In genomic region chr1:21024918-21025317, GRCh38 we compare ENCODE assay signal across 28 cellular contexts.
A peak's percentile ranks its signal among the peaks of the same experiment; 100 is the strongest.
DNase-seq lines count a peak whose midpoint lies in the region; ATAC-seq, FAIRE-seq and TF ChIP-seq lines count a peak whose summit lies in the region.
"Had no signal": no experiment of that assay in that cellular context is flagged by ENCODE, and none has a peak within 500 bp of the region (broad histone marks: within the 10 kb centered on the region; RNA-seq: fewer than 3 reads in every experiment).

No MANE protein-coding gene starts in this region.

- H3K27me3 ChIP-seq in H1 (replicated peaks in 1 of 4; ENCODE audit: control insufficient read depth in 3 of 4, extremely low read depth in 1 of 4, insufficient read depth in 3 of 4, low read length in 3 of 4) = no peaks in the 10 kb centered on the region
- H3K27me3 ChIP-seq: BLaER1, brain microvascular endothelial cell, transverse colon had no signal

- H3K4me1 Mint-ChIP-seq in neural crest cell = peaks cover 21% of the 10 kb centered on the region

- H2BK20ac ChIP-seq in H1 (ENCODE audit: low read length) = no peak overlapping the region

- H3K9ac ChIP-seq in H1 (replicated peaks in 1 of 4; ENCODE audit: extremely low read depth in 1 of 4, low read depth in 3 of 4, low read length in 3 of 4) = no peak overlapping the region
- H3K9ac ChIP-seq: BLaER1 had no signal

- no peak overlapping the region for H2BK5ac ChIP-seq in H1 (ENCODE audit: low read depth, low read length)

- no peaks in the 10 kb centered on the region; the same call in 1 of the 2 replicates for H3K79me1 ChIP-seq in H1 (ENCODE audit: low read depth, low read length)

- no peaks in the 10 kb centered on the region for H3K4me1 ChIP-seq in H1 (replicated peaks in 1 of 4; ENCODE audit: control insufficient read depth in 3 of 4, insufficient read depth in 4 of 4, low read length in 3 of 4)

- TF ChIP-seq CTCF in 22Rv1 (IDR thresholded peaks at IDR 0.05) = no peak
- TF ChIP-seq CTCF in H1 (IDR thresholded peaks at IDR 0.05; ENCODE audit: control extremely low read depth in 1 of 3, insufficient read depth in 1 of 3, low read depth in 1 of 3, low read length in 3 of 3) = no peak
- no peak for TF ChIP-seq CTCF in neural crest cell (conservative IDR thresholded peaks at IDR 0.05)

- no peak overlapping the region for H4K5ac ChIP-seq in H1 (ENCODE audit: insufficient read length, low read depth, low read length)

- no peak for TF ChIP-seq EP300 in H1 (IDR thresholded peaks at IDR 0.05; ENCODE audit: borderline replicate concordance in 1 of 2, low read depth in 2 of 2, low read length in 2 of 2)

- TF ChIP-seq RAD21 in H1 (IDR thresholded peaks at IDR 0.05 in 1 of 2, conservative IDR thresholded peaks at IDR 0.05 in 1 of 2; ENCODE audit: low read depth in 2 of 2, low read length in 2 of 2) = no peak

- H4K20me1 ChIP-seq in H1 (replicated peaks in 1 of 2; ENCODE audit: control insufficient read depth in 1 of 2, insufficient read depth in 2 of 2, low read length in 2 of 2) = peaks cover 0 to 1% of the 10 kb centered on the region in 2 experiments

- POLR2A ChIA-PET in H1 (lab: Charles Lee; ENCODE audit: partially characterized antibody) = no interaction called here

- no peak overlapping the region for H3K14ac ChIP-seq in H1 (ENCODE audit: insufficient read length)

- WGBS in H1 (ENCODE audit: extremely low coverage in 1 of 2, insufficient coverage in 1 of 2, insufficient read length in 1 of 2, insufficient replicate concordance in 2 of 2, low coverage in 1 of 2, low lambda C conversion rate in 2 of 2, missing lambda C conversion rate in 1 of 2), 2 experiments = 91% methylated on average over 4 of the region's 4 CpGs; no CpG with 5 or more reads in 1 of the 2 experiments

- H3K9me3 Mint-ChIP-seq in neural crest cell = peaks cover 2% of the 10 kb centered on the region
- H3K9me3 Mint-ChIP-seq: stimulated activated naive CD8-positive, alpha-beta T cell treated with anti-CD3 and anti-CD28 coated beads, Interleukin-15, amount 100 ng/mL, for 72 hours had no signal

- H2AK5ac ChIP-seq in H1 (ENCODE audit: low read depth, low read length) = no peak overlapping the region

- no peak overlapping the region for H4K91ac ChIP-seq in H1 (replicated peaks; ENCODE audit: insufficient read length, low read length)

- DNase-seq in NCI-H69 (lab: John Stamatoyannopoulos, UW) (peak; percentile 19), H1 (ENCODE audit: low read depth in 1 of 2, low spot score in 2 of 2) (no peak), neural crest cell (ENCODE audit: low read depth, low spot score) (no peak), KBM-7 (no peak), NCI-H2081 treated with DMSO at 0.1 percent for 48 hours (lab: John Stamatoyannopoulos, UW) (no peak)
- DNase-seq: ACHN; activated CD4-positive, alpha-beta T cell treated with anti-CD3 and anti-CD28 coated beads, Interleukin-2, amount 50 U/mL, for 4 hours; activated CD8-positive, alpha-beta memory T cell treated with anti-CD3 and anti-CD28 coated beads, Interleukin-2, amount 50 U/mL, for 48 hours; activated effector memory CD4-positive, alpha-beta T cell treated with Interleukin-2 at 50 U/mL for 16 hours; brain microvascular endothelial cell; Calu3; DND-41; effector CD4-positive, alpha-beta T cell; foreskin melanocyte; hypothalamus; NCI-H1105 treated with DMSO at 0.1 percent for 48 hours; NCI-H2029 treated with DMSO at 0.1 percent for 48 hours; NCI-H226; NCI-H774; stimulated activated naive CD8-positive, alpha-beta T cell treated with anti-CD3 and anti-CD28 coated beads, Interleukin-15, amount 100 ng/mL, for 72 hours; transverse colon had no signal

- H3K27ac Mint-ChIP-seq in neural crest cell (ENCODE audit: unreplicated experiment) = peak overlapping the region; percentile 2
- H3K27ac Mint-ChIP-seq: stimulated activated naive CD8-positive, alpha-beta T cell treated with anti-CD3 and anti-CD28 coated beads, Interleukin-15, amount 100 ng/mL, for 72 hours; WTC11 had no signal

- no peak overlapping the region for H3K4ac ChIP-seq in H1 (replicated peaks; ENCODE audit: insufficient read length, low read depth, low read length)

- peak overlapping the region; percentile 22 for H2BK120ac ChIP-seq in H1 (replicated peaks; ENCODE audit: low read depth, low read length)

- H3K79me2 ChIP-seq in H1 (ENCODE audit: control insufficient read depth in 1 of 2, insufficient read depth in 2 of 2, low read length in 2 of 2) = peaks cover 0 to 43% of the 10 kb centered on the region in 2 experiments; a peak in 2 of 4 replicates

- TF ChIP-seq POLR2A in H1 (IDR thresholded peaks at IDR 0.05; ENCODE audit: control extremely low read depth in 1 of 2, low read depth in 2 of 2, low read length in 2 of 2) = no peak

- no peak overlapping the region for H4K8ac ChIP-seq in H1 (ENCODE audit: extremely low read depth, insufficient read depth, low read length)

- no peak overlapping the region for H3K56ac ChIP-seq in H1 (replicated peaks; ENCODE audit: insufficient read length, low read depth, low read length)

- in situ Hi-C loops in KBM-7 (cut with MboI; ENCODE audit: low pct_unique_long_range_greater_than_20kb, low sequenced_read_pairs) = no loop called here

- H2BK15ac ChIP-seq in H1 (ENCODE audit: low read length) = no peak overlapping the region

- ATAC-seq in HG02588 (IDR thresholded peaks at IDR 0.05; ENCODE audit: unreplicated experiment) (no peak), GM18873 (IDR thresholded peaks at IDR 0.05; ENCODE audit: low FRiP score, unreplicated experiment) (no peak)
- ATAC-seq: stimulated activated naive CD8-positive, alpha-beta T cell treated with anti-CD3 and anti-CD28 coated beads, Interleukin-15, amount 100 ng/mL, for 72 hours; WTC11 had no signal

- H3K9me3 ChIP-seq in H1 (ENCODE audit: insufficient read depth in 2 of 2, low read depth in 1 of 2, low read length in 1 of 2) = peaks cover 0 to 12% of the 10 kb centered on the region in 2 experiments; a peak in 1 of 4 replicates
- H3K9me3 ChIP-seq: transverse colon had no signal

- no peak for FAIRE-seq in H1 (lab: Jason Lieb, UNC)

- no peak overlapping the region for H2AFZ ChIP-seq in H1 (ENCODE audit: low read length)

- H3K27me3 Mint-ChIP-seq in neural crest cell (ENCODE audit: low read depth) = no peaks in the 10 kb centered on the region
- H3K27me3 Mint-ChIP-seq: IgD-negative memory B cell; stimulated activated naive CD8-positive, alpha-beta T cell treated with anti-CD3 and anti-CD28 coated beads, Interleukin-15, amount 100 ng/mL, for 72 hours had no signal

- H3K4me3 Mint-ChIP-seq in neural crest cell = no peak overlapping the region
- H3K4me3 Mint-ChIP-seq: IgD-negative memory B cell; stimulated activated naive CD8-positive, alpha-beta T cell treated with anti-CD3 and anti-CD28 coated beads, Interleukin-15, amount 100 ng/mL, for 72 hours; WTC11 had no signal

- H3K36me3 Mint-ChIP-seq in neural crest cell (ENCODE audit: low read depth) = peaks cover 22% of the 10 kb centered on the region

- CTCF ChIA-PET in H1 (lab: Charles Lee; ENCODE audit: partially characterized antibody) = no interaction called here

- peaks cover 0 to 4% (median 0%) of the 10 kb centered on the region in 4 experiments; a peak in 2 of 8 replicates for H3K36me3 ChIP-seq in H1 (ENCODE audit: control insufficient read depth in 2 of 4, insufficient read depth in 4 of 4, low read length in 3 of 4)
- H3K36me3 ChIP-seq: brain microvascular endothelial cell, HAP-1, transverse colon had no signal

- no peak overlapping the region for H3K18ac ChIP-seq in H1 (ENCODE audit: extremely low read depth, low read length)

- no peak overlapping the region for H3K4me3 ChIP-seq in H1 (ENCODE audit: extremely low read depth in 1 of 4, insufficient read depth in 2 of 4, low read depth in 3 of 4, low read length in 4 of 4)
- H3K4me3 ChIP-seq: BLaER1, HAP-1, transverse colon had no signal

- no peak overlapping the region for H3K4me2 ChIP-seq in H1 (ENCODE audit: insufficient read depth in 1 of 2, low read depth in 2 of 2, low read length in 2 of 2)
- H3K4me2 ChIP-seq: BLaER1 had no signal

- no peak overlapping the region for H3K23ac ChIP-seq in H1 (ENCODE audit: insufficient read length)

- H3K27ac ChIP-seq in 22Rv1 = peak overlapping the region; percentile 72
- no peak overlapping the region for H3K27ac ChIP-seq in H1 (ENCODE audit: low read depth, low read length)
- H3K27ac ChIP-seq: BLaER1, brain microvascular endothelial cell, transverse colon had no signal

- no peaks in the 10 kb centered on the region for H3K23me2 ChIP-seq in H1 (ENCODE audit: low read depth, low read length)

- H2BK12ac ChIP-seq in H1 (ENCODE audit: low read depth, low read length) = no peak overlapping the region

TF ChIP-seq in H1, 55 proteins besides CTCF, POLR2A, EP300 and RAD21 (continues in another document):
- TF ChIP-seq SRF (IDR thresholded peaks at IDR 0.05; ENCODE audit: low read depth, low read length) = no peak
- no peak for TF ChIP-seq ATF2 (IDR thresholded peaks at IDR 0.05; ENCODE audit: low read length)
- TF ChIP-seq EZH2 (IDR thresholded peaks at IDR 0.05; ENCODE audit: low read depth, low read length, severe bottlenecking) = no peak
- TF ChIP-seq RFX5 (IDR thresholded peaks at IDR 0.05; ENCODE audit: borderline replicate concordance, low read depth, low read length) = no peak
- TF ChIP-seq RNF2 (IDR thresholded peaks at IDR 0.05; ENCODE audit: borderline replicate concordance, low read depth, low read length, missing control alignments, poor library complexity, severe bottlenecking) = no peak
